Comparison of ENCODE assay signal across 26 cellular contexts in genomic region chr2:52294628-52295027, GRCh38.
"Had no signal": no experiment of that assay in that cellular context is flagged by ENCODE, and none has a peak within 500 bp of the region (broad histone marks: within the 10 kb centered on the region; RNA-seq: fewer than 3 reads in every experiment).

No MANE protein-coding gene starts in this region.

- H3K27ac Mint-ChIP-seq: immature natural killer cell; mesothelial cell of epicardium; natural killer cell; nephron progenitor cell; progenitor cell of endocrine pancreas; stimulated activated effector memory CD8-positive, alpha-beta T cell treated with anti-CD3 and anti-CD28 coated beads, Interleukin-12 subunit alpha, Interleukin-12 subunit beta, amount 100 ng/mL, for 72 hours; stimulated activated naive CD8-positive, alpha-beta T cell treated with anti-CD3 and anti-CD28 coated beads, Interleukin-15, Interleukin-2, amounts not matched to agents 100 ng/mL and 50 ng/mL, for 24 hours had no signal

- H3K4me3 Mint-ChIP-seq: immature natural killer cell; mesothelial cell of epicardium; naive B cell; natural killer cell; nephron progenitor cell; stimulated activated effector memory CD8-positive, alpha-beta T cell treated with anti-CD3 and anti-CD28 coated beads, Interleukin-12 subunit alpha, Interleukin-12 subunit beta, amount 100 ng/mL, for 72 hours; stimulated activated naive CD8-positive, alpha-beta T cell treated with anti-CD3 and anti-CD28 coated beads, Interleukin-15, Interleukin-2, amounts not matched to agents 100 ng/mL and 50 ng/mL, for 24 hours had no signal

- H3K27ac ChIP-seq: left lung, lower lobe of right lung, ovary, right atrium auricular region, sigmoid colon, spleen, suprapubic skin, thoracic aorta, tibial artery, upper lobe of right lung had no signal

- H3K4me1 ChIP-seq: left lung, lower lobe of right lung, right atrium auricular region, sigmoid colon, spleen, suprapubic skin, tibial artery, upper lobe of right lung had no signal

- H3K36me3 ChIP-seq: left lung, lower lobe of right lung, ovary, right atrium auricular region, sigmoid colon, spleen, suprapubic skin, thoracic aorta, tibial artery, upper lobe of right lung had no signal

- H3K4me1 Mint-ChIP-seq: immature natural killer cell; mesothelial cell of epicardium; naive B cell; natural killer cell; nephron progenitor cell; stimulated activated effector memory CD8-positive, alpha-beta T cell treated with anti-CD3 and anti-CD28 coated beads, Interleukin-12 subunit alpha, Interleukin-12 subunit beta, amount 100 ng/mL, for 72 hours had no signal

- H3K4me3 ChIP-seq: left lung, lower lobe of right lung, ovary, right atrium auricular region, sigmoid colon, spleen, suprapubic skin, thoracic aorta, tibial artery, upper lobe of right lung had no signal

- H3K27me3 ChIP-seq: left lung, ovary, right atrium auricular region, sigmoid colon, spleen, suprapubic skin, tibial artery, upper lobe of right lung had no signal

- DNase-seq: hypothalamus; immature natural killer cell; kidney; left colon; left lung; lower lobe of right lung; mammary epithelial cell; mesenchymal stem cell; naive B cell; natural killer cell; nephron progenitor cell; ovary; sigmoid colon; small intestine; spleen; stimulated activated CD4-positive, alpha-beta T cell treated with anti-CD3 and anti-CD28 coated beads, Interleukin-4, amount 100 ng/mL, for 24 hours; stimulated activated naive CD4-positive, alpha-beta T cell; tibial artery; upper lobe of right lung had no signal

- ATAC-seq: left colon; left lung; lower lobe of right lung; natural killer cell; stimulated activated effector memory CD8-positive, alpha-beta T cell treated with anti-CD3 and anti-CD28 coated beads, Interleukin-12 subunit alpha, Interleukin-12 subunit beta, amount 100 ng/mL, for 72 hours; upper lobe of right lung had no signal

- H3K9me3 Mint-ChIP-seq: stimulated activated effector memory CD8-positive, alpha-beta T cell treated with anti-CD3 and anti-CD28 coated beads, Interleukin-12 subunit alpha, Interleukin-12 subunit beta, amount 100 ng/mL, for 72 hours had no signal

- H3K27me3 Mint-ChIP-seq: naive B cell; progenitor cell of endocrine pancreas; stimulated activated naive CD8-positive, alpha-beta T cell treated with anti-CD3 and anti-CD28 coated beads, Interleukin-15, Interleukin-2, amounts not matched to agents 100 ng/mL and 50 ng/mL, for 24 hours had no signal

- H3K36me3 Mint-ChIP-seq: immature natural killer cell; mesothelial cell of epicardium; naive B cell; natural killer cell; stimulated activated effector memory CD8-positive, alpha-beta T cell treated with anti-CD3 and anti-CD28 coated beads, Interleukin-12 subunit alpha, Interleukin-12 subunit beta, amount 100 ng/mL, for 72 hours had no signal
